ENCODE assay signal across 13 cellular contexts in the genomic region with DNA sequence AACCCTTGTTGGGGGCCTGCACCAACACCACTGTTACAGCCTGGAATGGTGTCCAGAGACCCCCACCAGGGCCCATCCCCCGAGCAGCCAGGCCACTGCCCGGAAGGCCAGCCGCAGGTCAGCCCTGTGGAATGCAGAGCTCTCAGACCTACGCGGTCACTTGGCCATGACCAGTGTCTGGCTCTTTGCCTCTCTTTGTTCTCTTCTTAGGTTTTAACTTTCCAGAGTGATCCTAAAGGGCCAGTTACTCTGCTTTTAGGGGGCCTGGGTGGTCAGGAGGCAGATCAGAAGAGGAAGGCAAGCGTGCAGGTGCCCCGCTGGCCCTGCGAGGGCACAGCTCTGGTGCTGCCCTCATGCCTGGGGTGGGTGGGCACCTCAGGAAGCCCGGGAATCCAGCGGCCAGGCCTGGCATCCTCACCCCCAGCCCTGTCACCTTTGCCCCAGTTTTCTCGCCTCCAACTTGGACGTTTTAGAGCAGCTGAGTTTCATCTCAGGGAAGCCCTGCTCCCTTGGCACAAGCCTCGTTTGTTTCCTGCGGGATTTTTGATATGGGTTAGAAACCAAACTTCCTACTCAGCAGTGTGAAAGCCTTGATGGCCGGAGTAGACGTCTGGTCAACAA.
DNase-seq lines count a peak whose midpoint lies in the region; FAIRE-seq and TF ChIP-seq lines count a peak whose summit lies in the region.
"Had no signal": no experiment of that assay in that cellular context is flagged by ENCODE, and none has a peak within 500 bp of the region (broad histone marks: within the 10 kb centered on the region; RNA-seq: fewer than 3 reads in every experiment).

No MANE protein-coding gene starts in this region.

- TF ChIP-seq CTCF in astrocyte (IDR thresholded peaks at IDR 0.05; ENCODE audit: insufficient read depth, low read depth, low read length), result no peak
- TF ChIP-seq CTCF in foreskin fibroblast (IDR thresholded peaks at IDR 0.05; ENCODE audit: low read depth, low read length), result no peak

- H4K12ac ChIP-seq in trophoblast cell (ENCODE audit: low read depth, low read length), result no peak overlapping the region

- no peaks in the 10 kb centered on the region for H4K20me1 ChIP-seq in BLaER1 treated with 17β-estradiol and CSF1 and Interleukin-3, amounts not matched to agents 10 nM and 100 nM
- H4K20me1 ChIP-seq in astrocyte (ENCODE audit: insufficient read depth, low read length), result no peaks in the 10 kb centered on the region

- H3K27me3 Mint-ChIP-seq in astrocyte (ENCODE audit: low read depth, unreplicated experiment), result peaks cover 14% of the 10 kb centered on the region
- peaks cover 9% of the 10 kb centered on the region for H3K27me3 Mint-ChIP-seq in activated naive CD4-positive, alpha-beta T cell treated with anti-CD3 and anti-CD28 coated beads for 36 hours (ENCODE audit: low read depth)

- H3K18ac ChIP-seq in trophoblast cell (ENCODE audit: low read length), result peak overlapping the region; percentile 12

- H3K36me3 ChIP-seq in BLaER1 treated with 17β-estradiol and CSF1 and Interleukin-3, amounts not matched to agents 10 nM and 100 nM, result no peaks in the 10 kb centered on the region
- H3K36me3 ChIP-seq in astrocyte (ENCODE audit: insufficient read depth, low read length) (no peaks in the 10 kb centered on the region), trophoblast cell (ENCODE audit: control insufficient read depth in 1 of 2, insufficient read depth in 2 of 2, low read length in 2 of 2) (no peaks in the 10 kb centered on the region)

- peaks cover 24% of the 10 kb centered on the region for H3K4me1 Mint-ChIP-seq in astrocyte (ENCODE audit: low read depth, unreplicated experiment)
- H3K4me1 Mint-ChIP-seq in activated naive CD4-positive, alpha-beta T cell treated with anti-CD3 and anti-CD28 coated beads for 36 hours (ENCODE audit: low read depth), result peaks cover 2% of the 10 kb centered on the region

- H2BK5ac ChIP-seq in trophoblast cell (ENCODE audit: low read depth, low read length, poor library complexity), result peak overlapping the region; percentile 7

- peaks cover 59 to 85% (median 80%) of the 10 kb centered on the region in 10 experiments for H3K4me1 ChIP-seq in BLaER1 treated with 17β-estradiol and CSF1 and Interleukin-3, amounts not matched to agents 10 nM and 100 nM
- H3K4me1 ChIP-seq in astrocyte (ENCODE audit: insufficient read depth, low read length), result peaks cover 46% of the 10 kb centered on the region
- H3K4me1 ChIP-seq in trophoblast cell (ENCODE audit: control insufficient read depth in 1 of 2, insufficient read depth in 2 of 2, low read length in 2 of 2), result peaks cover 21 to 44% of the 10 kb centered on the region in 2 experiments

- no peak for FAIRE-seq in astrocyte (lab: Jason Lieb, UNC)
- FAIRE-seq: keratinocyte had no signal

- DNase-seq in astrocyte (ENCODE audit: low read depth) (peak; percentile 69), iPS-NIHi11 (ENCODE audit: low spot score) (peak; percentile 65), trophoblast cell (peak; percentile 16 to 22), NOMO-1 treated with dmso at 0.1 percent for 144 hours (lab: John Stamatoyannopoulos, UW; ENCODE audit: unreplicated experiment) (no peak), NCI-H2227 treated with DMSO at 0.1 percent for 48 hours (lab: John Stamatoyannopoulos, UW) (no peak), foreskin fibroblast (no peak)
- no peak for DNase-seq in activated naive CD4-positive, alpha-beta T cell treated with anti-CD3 and anti-CD28 coated beads for 36 hours
- DNase-seq: activated T-cell treated with anti-CD3 and anti-CD28 coated beads for 4 hours, KG1, T-helper 1 cell had no signal

- no peak overlapping the region for H4K8ac ChIP-seq in trophoblast cell (ENCODE audit: low read depth, low read length)

- H3K27ac Mint-ChIP-seq in astrocyte (ENCODE audit: unreplicated experiment), result peak overlapping the region; percentile 77
- H3K27ac Mint-ChIP-seq in activated naive CD4-positive, alpha-beta T cell treated with anti-CD3 and anti-CD28 coated beads for 36 hours, result no peak overlapping the region

- no peaks in the 10 kb centered on the region for H3K36me3 Mint-ChIP-seq in astrocyte (ENCODE audit: low read depth, unreplicated experiment)
- H3K36me3 Mint-ChIP-seq in activated naive CD4-positive, alpha-beta T cell treated with anti-CD3 and anti-CD28 coated beads for 36 hours (ENCODE audit: low read depth), result no peaks in the 10 kb centered on the region

- peaks cover 14% of the 10 kb centered on the region for H3K79me1 ChIP-seq in trophoblast cell (ENCODE audit: low read length)

- H2BK120ac ChIP-seq in trophoblast cell (ENCODE audit: insufficient read depth, low read length, poor library complexity), result peak overlapping the region; percentile 26

- H3K4me3 Mint-ChIP-seq in astrocyte (ENCODE audit: unreplicated experiment), result peak overlapping the region; percentile 42
- H3K4me3 Mint-ChIP-seq in activated naive CD4-positive, alpha-beta T cell treated with anti-CD3 and anti-CD28 coated beads for 36 hours, result no peak overlapping the region

- no peak overlapping the region for H2BK12ac ChIP-seq in trophoblast cell (ENCODE audit: low read length)

- WGBS in trophoblast cell (ENCODE audit: extremely low coverage, insufficient coverage, insufficient read length), result no CpG with 5 or more reads among the region's 16 CpGs

- H3K14ac ChIP-seq in trophoblast cell (ENCODE audit: low read length), result peak overlapping the region; percentile 60

- H3K9ac ChIP-seq in BLaER1 treated with 17β-estradiol and CSF1 and Interleukin-3, amounts not matched to agents 10 nM and 100 nM, result peak overlapping the region in 2 of 11 experiments; percentile 17 to 24; a peak in 1 of 22 replicates
- H3K9ac ChIP-seq in astrocyte (ENCODE audit: low read length) (peak overlapping the region; percentile 55), trophoblast cell (ENCODE audit: low read length) (no peak overlapping the region)

- peak overlapping the region; percentile 51 to 73 (median 61) for H3K4me2 ChIP-seq in BLaER1 treated with 17β-estradiol and CSF1 and Interleukin-3, amounts not matched to agents 10 nM and 100 nM
- H3K4me2 ChIP-seq in astrocyte (ENCODE audit: low read length) (peak overlapping the region; percentile 69), trophoblast cell (ENCODE audit: low read length) (peak overlapping the region; percentile 5)

- no peaks in the 10 kb centered on the region for H3K79me2 ChIP-seq in astrocyte (ENCODE audit: insufficient read depth, low read length)
- no peaks in the 10 kb centered on the region for H3K79me2 ChIP-seq in trophoblast cell (ENCODE audit: control insufficient read depth, insufficient read depth, low read length, poor library complexity)

- intact Hi-C loops in activated naive CD4-positive, alpha-beta T cell treated with anti-CD3 and anti-CD28 coated beads for 36 hours (cut with micrococcal nuclease), result loop anchor here (10.0 kb wide), 2 partner anchors 121 to 1011 kb away; a partner anchor contains a TSS

- H3K27me3 ChIP-seq in BLaER1 treated with 17β-estradiol and CSF1 and Interleukin-3, amounts not matched to agents 10 nM and 100 nM, result no peaks in the 10 kb centered on the region
- peaks cover 15% of the 10 kb centered on the region for H3K27me3 ChIP-seq in astrocyte (ENCODE audit: insufficient read depth, low read length)
- peaks cover 4% of the 10 kb centered on the region for H3K27me3 ChIP-seq in trophoblast cell (ENCODE audit: insufficient read depth, low read length)

- peak overlapping the region in 7 of 11 experiments; percentile 27 to 68 (median 45); a peak in 12 of 22 replicates for H3K27ac ChIP-seq in BLaER1 treated with 17β-estradiol and CSF1 and Interleukin-3, amounts not matched to agents 10 nM and 100 nM
- H3K27ac ChIP-seq in astrocyte (ENCODE audit: low read depth, low read length) (peak overlapping the region; percentile 31), trophoblast cell (ENCODE audit: low read depth, low read length) (peak overlapping the region; percentile 18)
- H3K27ac ChIP-seq: C4-2B had no signal

- H4K91ac ChIP-seq in trophoblast cell (ENCODE audit: low read depth, low read length), result peak overlapping the region; percentile 60

- no peak overlapping the region for H2AK5ac ChIP-seq in trophoblast cell (ENCODE audit: low read length)

- H3K9me3 ChIP-seq in BLaER1 treated with 17β-estradiol and CSF1 and Interleukin-3, amounts not matched to agents 10 nM and 100 nM (replicated peaks in 1 of 11), result peaks cover 5 to 18% (median 14%) of the 10 kb centered on the region in 11 experiments; a peak in 19 of 22 replicates
- H3K9me3 ChIP-seq in astrocyte (ENCODE audit: insufficient read depth, low read depth, low read length) (no peaks in the 10 kb centered on the region), trophoblast cell (ENCODE audit: insufficient read depth, low read depth, low read length) (peaks cover 18% of the 10 kb centered on the region)

- no peak overlapping the region for H3K4ac ChIP-seq in trophoblast cell (ENCODE audit: low read depth, low read length)

- H2AFZ ChIP-seq in astrocyte (ENCODE audit: low read depth, low read length) (no peak overlapping the region), trophoblast cell (ENCODE audit: insufficient read depth, low read length, poor library complexity) (no peak overlapping the region)

- H3K9me3 Mint-ChIP-seq in astrocyte (ENCODE audit: unreplicated experiment), result peaks cover 12% of the 10 kb centered on the region
- H3K9me3 Mint-ChIP-seq in activated naive CD4-positive, alpha-beta T cell treated with anti-CD3 and anti-CD28 coated beads for 36 hours, result peaks cover 3% of the 10 kb centered on the region

- H3K23ac ChIP-seq in trophoblast cell (ENCODE audit: low read length), result no peak overlapping the region

- CTCF ChIA-PET in activated naive CD4-positive, alpha-beta T cell treated with anti-CD3 and anti-CD28 coated beads for 36 hours (lab: Charles Lee), result no interaction called here

- no peak overlapping the region for H3K4me3 ChIP-seq in BLaER1 treated with 17β-estradiol and CSF1 and Interleukin-3, amounts not matched to agents 10 nM and 100 nM
- H3K4me3 ChIP-seq in astrocyte (ENCODE audit: insufficient read depth, low read depth, low read length) (no peak overlapping the region), trophoblast cell (ENCODE audit: low read depth, low read length) (no peak overlapping the region), foreskin fibroblast (ENCODE audit: low read depth in 1 of 2, low read length in 2 of 2) (no peak overlapping the region)

Comparison
In these comparisons a context has a peak if more than half of its experiments do, and no peak if none do; other contexts are left out.
1. H3K4me2 ChIP-seq: peak in every context shown above with its lines; median percentile 69 in astrocyte; 61 in BLaER1 treated with 17β-estradiol and CSF1 and Interleukin-3, amounts not matched to agents 10 nM and 100 nM; 5 in trophoblast cell.
2. DNase-seq: peak in astrocyte (single experiment), iPS-NIHi11 (single experiment) and trophoblast cell (2 of 2); none in NOMO-1 treated with dmso at 0.1 percent for 144 hours (single experiment), activated naive CD4-positive, alpha-beta T cell treated with anti-CD3 and anti-CD28 coated beads for 36 hours (single experiment), NCI-H2227 treated with DMSO at 0.1 percent for 48 hours (single experiment) and foreskin fibroblast (0 of 2).
3. Peak in every context shown above with its lines, with median percentiles within 50 percentile points of each other: H3K27ac ChIP-seq.